Comparison of ENCODE assay signal across 1 cellular context in the genomic region with DNA sequence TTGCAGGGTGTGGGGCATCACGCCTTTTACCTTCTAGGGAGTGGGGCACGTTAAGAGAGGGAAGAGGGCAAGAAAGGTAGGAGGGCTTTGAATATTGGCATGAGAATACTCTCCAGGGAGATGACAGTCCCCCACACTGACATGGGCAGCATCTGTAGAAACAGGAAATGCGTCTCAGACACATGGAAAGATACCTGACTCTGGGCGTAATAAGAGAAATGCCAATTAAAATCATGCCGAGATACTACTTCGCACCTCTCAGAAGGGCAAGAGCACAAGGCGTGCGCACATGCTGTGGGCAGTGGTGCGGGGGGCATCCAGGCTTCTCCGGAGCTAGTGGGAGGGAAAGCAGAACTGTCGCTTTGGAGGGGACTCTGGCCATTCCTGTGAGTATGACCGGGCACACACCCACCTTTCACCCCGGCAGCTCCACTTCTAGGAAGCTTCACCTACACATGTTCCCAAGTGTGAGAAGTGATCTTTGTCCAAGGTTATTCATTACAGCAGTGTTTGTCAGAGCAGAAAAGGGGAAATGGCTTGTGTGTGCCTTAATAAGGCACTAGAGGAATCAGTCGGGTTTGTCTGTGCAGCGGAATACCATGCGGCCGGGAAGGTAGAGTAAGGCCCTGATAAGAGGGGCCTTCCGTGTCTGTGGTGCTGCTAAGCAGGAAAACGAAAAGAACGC.
TF ChIP-seq lines count a peak whose summit lies in the region.

No MANE protein-coding gene starts in this region.

TF ChIP-seq in GM23338, 12 proteins besides CTCF, POLR2A, EP300 and RAD21:
- no peak for TF ChIP-seq CREB1 (CRISPR knock-in tag; IDR thresholded peaks at IDR 0.05; ENCODE audit: low read depth)
TF ChIP-seq in GM23338: peak in this region for 0.
